ENCODE assay signal across 8 cellular contexts in genomic region chr18:48538531-48539405, GRCh38. TPM values are rescaled to one million over a fixed set of nuclear protein-coding genes. Genes with fewer than 3 reads are reported as not detected.
DNase-seq lines count a peak whose midpoint lies in the region; ATAC-seq and TF ChIP-seq lines count a peak whose summit lies in the region.

Gene CTIF, plus strand, starts transcription at chr18:48539031. Its CDS starts 80,535 bp downstream, at chr18:48619566.

- POLR2A ChIA-PET in GM10248 (lab: Yijun Ruan, JAX): no interaction called here

- TF ChIP-seq POLR2A in transverse colon (IDR thresholded peaks at IDR 0.05): peak; percentile 25

- H3K27me3 Mint-ChIP-seq in osteocyte (ENCODE audit: unreplicated experiment): no peaks in the 10 kb centered on the region

- no peaks in the 10 kb centered on the region for H3K27me3 ChIP-seq in transverse colon

- H3K9me3 Mint-ChIP-seq in osteocyte (ENCODE audit: unreplicated experiment): no peaks in the 10 kb centered on the region

- CTCF ChIA-PET in GM10248 (lab: Yijun Ruan, JAX): interaction anchor here (0.9 to 1.6 kb wide), 2 partner anchors 16 to 34 kb away, joined by 3 read pairs; no protein-coding TSS in a partner anchor

- no peaks in the 10 kb centered on the region for H3K9me3 ChIP-seq in transverse colon

- in situ Hi-C loops in transverse colon (cut with MboI; ENCODE audit: low pct_ligation_motif_present in 1 of 4, low pct_unique_long_range_greater_than_20kb in 1 of 4, low sequenced_read_pairs in 3 of 4): no loop called here

- ATAC-seq in HG02588 (IDR thresholded peaks at IDR 0.05; ENCODE audit: unreplicated experiment) (peak; percentile 84), SK-N-SH treated with all-trans-retinoic acid at 6 μM for 48 hours (peak; percentile 84), Right ventricle myocardium superior (ENCODE audit: poor library complexity) (peak; percentile 86)

- peaks cover 2% of the 10 kb centered on the region for H3K36me3 Mint-ChIP-seq in osteocyte (ENCODE audit: unreplicated experiment)

- TF ChIP-seq EP300 in transverse colon (IDR thresholded peaks at IDR 0.05; ENCODE audit: low read depth): no peak

- H3K27ac ChIP-seq in adipose tissue (ENCODE audit: low read depth, low read length) (no peak within 1 kb of the TSS), transverse colon (peak within 1 kb of the TSS; percentile 91 to 93 (median 92))

- DNase-seq in GM10248 (ENCODE audit: extremely low spot score): peak; percentile 91
- DNase-seq in NCI-H1092 (lab: John Stamatoyannopoulos, UW): peak; percentile 96
- DNase-seq in Right ventricle myocardium superior: peak; percentile 98
- DNase-seq in osteocyte (ENCODE audit: extremely low spot score, unreplicated experiment): peak; percentile 98
- DNase-seq in transverse colon: peak; percentile 96

- TF ChIP-seq CTCF in GM10248 (IDR thresholded peaks at IDR 0.05; ENCODE audit: control extremely low read depth, extremely low read depth, low read depth, missing control alignments) (no peak), osteocyte (IDR thresholded peaks at IDR 0.05) (no peak), transverse colon (IDR thresholded peaks at IDR 0.05) (no peak)

- H3K4me1 Mint-ChIP-seq in osteocyte (ENCODE audit: unreplicated experiment): peaks cover 57% of the 10 kb centered on the region

- intact Hi-C loops in Right ventricle myocardium superior (cut with DNase I): no loop called here
- intact Hi-C loops in transverse colon (cut with DNase I; ENCODE audit: low total_unique reads): no loop called here

- H3K27ac Mint-ChIP-seq in osteocyte (ENCODE audit: unreplicated experiment): peak within 1 kb of the TSS; percentile 91

- H3K4me3 Mint-ChIP-seq in osteocyte (ENCODE audit: unreplicated experiment): peak within 1 kb of the TSS; percentile 92

- WGBS in adipose tissue, 3 donors: 3 to 4% (median 3%) methylated on average over 47 to 54 of the region's 54 CpGs
- 2 to 6% methylated on average over 12 to 54 of the region's 54 CpGs for WGBS in transverse colon (ENCODE audit: low coverage in 1 of 2), 2 donors

- peak within 1 kb of the TSS; percentile 54 to 94 (median 64) for H3K4me3 ChIP-seq in transverse colon

- H3K36me3 ChIP-seq in transverse colon: no peaks in the 10 kb centered on the region

- peaks cover 0 to 10% (median 8%) of the 10 kb centered on the region in 4 donors for H3K4me1 ChIP-seq in transverse colon

TF ChIP-seq in SK-N-SH treated with all-trans-retinoic acid at 6 μM for 48 hours, 23 proteins besides CTCF, POLR2A, EP300 and RAD21:
- no peak for TF ChIP-seq ZNF565 (CRISPR knock-in tag; conservative IDR thresholded peaks at IDR 0.05; ENCODE audit: low read depth)
- TF ChIP-seq, protein P1, sequence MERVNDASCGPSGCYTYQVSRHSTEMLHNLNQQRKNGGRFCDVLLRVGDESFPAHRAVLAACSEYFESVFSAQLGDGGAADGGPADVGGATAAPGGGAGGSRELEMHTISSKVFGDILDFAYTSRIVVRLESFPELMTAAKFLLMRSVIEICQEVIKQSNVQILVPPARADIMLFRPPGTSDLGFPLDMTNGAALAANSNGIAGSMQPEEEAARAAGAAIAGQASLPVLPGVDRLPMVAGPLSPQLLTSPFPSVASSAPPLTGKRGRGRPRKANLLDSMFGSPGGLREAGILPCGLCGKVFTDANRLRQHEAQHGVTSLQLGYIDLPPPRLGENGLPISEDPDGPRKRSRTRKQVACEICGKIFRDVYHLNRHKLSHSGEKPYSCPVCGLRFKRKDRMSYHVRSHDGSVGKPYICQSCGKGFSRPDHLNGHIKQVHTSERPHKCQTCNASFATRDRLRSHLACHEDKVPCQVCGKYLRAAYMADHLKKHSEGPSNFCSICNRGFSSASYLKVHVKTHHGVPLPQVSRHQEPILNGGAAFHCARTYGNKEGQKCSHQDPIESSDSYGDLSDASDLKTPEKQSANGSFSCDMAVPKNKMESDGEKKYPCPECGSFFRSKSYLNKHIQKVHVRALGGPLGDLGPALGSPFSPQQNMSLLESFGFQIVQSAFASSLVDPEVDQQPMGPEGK (CRISPR knock-in tag; IDR thresholded peaks at IDR 0.05; ENCODE audit: borderline replicate concordance): 0 out of 2 replicates have a peak, but pooled peaks have one; percentile 23
TF ChIP-seq in SK-N-SH treated with all-trans-retinoic acid at 6 μM for 48 hours: peak in this region for 1.

RNA-seq across cellular contexts. Expression of gene CTIF, which starts in this region (rescaled TPM):
- polyA plus RNA-seq in adipose tissue: 10 to 100 TPM; 11.7 to 74.2 (median 39.8) TPM
- total RNA-seq in Right ventricle myocardium superior (54.5 TPM), osteocyte (169 and 172 TPM in 2 replicates), transverse colon (10 to 100 TPM; 14.1 to 78.2 (median 18.4) TPM)
